1 cellular context compared by ENCODE assay signal in genomic region chr10:12742776-12743175, GRCh38.
TF ChIP-seq lines count a peak whose summit lies in the region.

No MANE protein-coding gene starts in this region.

TF ChIP-seq in GM12878, 131 proteins besides CTCF, POLR2A, EP300 and RAD21:
- TF ChIP-seq REST (IDR thresholded peaks at IDR 0.05; ENCODE audit: low read depth, low read length), result no peak
- TF ChIP-seq SPI1 (IDR thresholded peaks at IDR 0.05; ENCODE audit: borderline replicate concordance, insufficient read depth, low read depth, low read length), result peak; percentile 73
- TF ChIP-seq SP1 (IDR thresholded peaks at IDR 0.05; ENCODE audit: low read depth, low read length), result no peak
- no peak for TF ChIP-seq RAD51 (IDR thresholded peaks at IDR 0.05)
- no peak for TF ChIP-seq MLLT1 (IDR thresholded peaks at IDR 0.05)
- TF ChIP-seq, protein P1, sequence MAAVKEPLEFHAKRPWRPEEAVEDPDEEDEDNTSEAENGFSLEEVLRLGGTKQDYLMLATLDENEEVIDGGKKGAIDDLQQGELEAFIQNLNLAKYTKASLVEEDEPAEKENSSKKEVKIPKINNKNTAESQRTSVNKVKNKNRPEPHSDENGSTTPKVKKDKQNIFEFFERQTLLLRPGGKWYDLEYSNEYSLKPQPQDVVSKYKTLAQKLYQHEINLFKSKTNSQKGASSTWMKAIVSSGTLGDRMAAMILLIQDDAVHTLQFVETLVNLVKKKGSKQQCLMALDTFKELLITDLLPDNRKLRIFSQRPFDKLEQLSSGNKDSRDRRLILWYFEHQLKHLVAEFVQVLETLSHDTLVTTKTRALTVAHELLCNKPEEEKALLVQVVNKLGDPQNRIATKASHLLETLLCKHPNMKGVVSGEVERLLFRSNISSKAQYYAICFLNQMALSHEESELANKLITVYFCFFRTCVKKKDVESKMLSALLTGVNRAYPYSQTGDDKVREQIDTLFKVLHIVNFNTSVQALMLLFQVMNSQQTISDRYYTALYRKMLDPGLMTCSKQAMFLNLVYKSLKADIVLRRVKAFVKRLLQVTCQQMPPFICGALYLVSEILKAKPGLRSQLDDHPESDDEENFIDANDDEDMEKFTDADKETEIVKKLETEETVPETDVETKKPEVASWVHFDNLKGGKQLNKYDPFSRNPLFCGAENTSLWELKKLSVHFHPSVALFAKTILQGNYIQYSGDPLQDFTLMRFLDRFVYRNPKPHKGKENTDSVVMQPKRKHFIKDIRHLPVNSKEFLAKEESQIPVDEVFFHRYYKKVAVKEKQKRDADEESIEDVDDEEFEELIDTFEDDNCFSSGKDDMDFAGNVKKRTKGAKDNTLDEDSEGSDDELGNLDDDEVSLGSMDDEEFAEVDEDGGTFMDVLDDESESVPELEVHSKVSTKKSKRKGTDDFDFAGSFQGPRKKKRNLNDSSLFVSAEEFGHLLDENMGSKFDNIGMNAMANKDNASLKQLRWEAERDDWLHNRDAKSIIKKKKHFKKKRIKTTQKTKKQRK (IDR thresholded peaks at IDR 0.05; ENCODE audit: low read depth, low read length), result no peak
